7 cellular contexts compared by ENCODE assay signal in the genomic region with DNA sequence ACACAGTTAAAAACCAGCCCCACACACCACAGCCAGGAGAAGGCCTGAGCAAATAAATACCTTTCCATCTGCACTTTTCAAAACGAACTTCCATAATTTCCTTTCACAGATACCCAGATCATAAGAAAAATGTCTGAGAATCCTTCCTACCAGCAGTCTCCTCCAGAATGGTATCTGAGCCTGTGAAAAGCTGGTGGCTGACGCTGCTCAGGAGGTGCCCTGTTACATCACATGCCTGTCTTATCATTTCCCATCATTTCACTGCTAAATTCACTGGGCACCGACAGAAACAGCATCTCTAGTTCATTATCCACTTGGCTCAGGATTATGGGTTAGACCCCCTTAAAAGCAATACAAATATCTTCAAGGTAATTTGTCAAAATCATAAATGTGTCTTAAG. TPM values are rescaled to one million over a fixed set of nuclear protein-coding genes. Genes with fewer than 3 reads are reported as not detected.
"Had no signal": no experiment of that assay in that cellular context is flagged by ENCODE, and none has a peak within 500 bp of the region (broad histone marks: within the 10 kb centered on the region; RNA-seq: fewer than 3 reads in every experiment).

No MANE protein-coding gene starts in this region.

- ATAC-seq: GM23338, HepG2 had no signal

- H3K27ac Mint-ChIP-seq: GM23338, H9, IgD-negative memory B cell had no signal

- H3K4me3 Mint-ChIP-seq: GM23338, H9, IgD-negative memory B cell had no signal

- H3K27ac ChIP-seq: HL-60 had no signal

- H3K4me2 ChIP-seq: GM23338 had no signal

- H2AFZ ChIP-seq: GM23338 had no signal

- H3K9me3 Mint-ChIP-seq: GM23338, H9, IgD-negative memory B cell had no signal

- DNase-seq: H9, HCEC 1CT had no signal

- H3K4me3 ChIP-seq: GM23338 had no signal

RNA-seq across cellular contexts. Expression of gene CRACDL, which starts 4.4 kb away (rescaled TPM):
- total RNA-seq: HT1080 had no signal
- polyA plus RNA-seq: IgD-negative memory B cell had no signal
